ENCODE assay signal across 7 cellular contexts in genomic region chr16:30923554-30924085, GRCh38. TPM values are rescaled to one million over a fixed set of nuclear protein-coding genes. Genes with fewer than 3 reads are reported as not detected.
DNase-seq lines count a peak whose midpoint lies in the region; ATAC-seq and TF ChIP-seq lines count a peak whose summit lies in the region.

A gene with protein sequence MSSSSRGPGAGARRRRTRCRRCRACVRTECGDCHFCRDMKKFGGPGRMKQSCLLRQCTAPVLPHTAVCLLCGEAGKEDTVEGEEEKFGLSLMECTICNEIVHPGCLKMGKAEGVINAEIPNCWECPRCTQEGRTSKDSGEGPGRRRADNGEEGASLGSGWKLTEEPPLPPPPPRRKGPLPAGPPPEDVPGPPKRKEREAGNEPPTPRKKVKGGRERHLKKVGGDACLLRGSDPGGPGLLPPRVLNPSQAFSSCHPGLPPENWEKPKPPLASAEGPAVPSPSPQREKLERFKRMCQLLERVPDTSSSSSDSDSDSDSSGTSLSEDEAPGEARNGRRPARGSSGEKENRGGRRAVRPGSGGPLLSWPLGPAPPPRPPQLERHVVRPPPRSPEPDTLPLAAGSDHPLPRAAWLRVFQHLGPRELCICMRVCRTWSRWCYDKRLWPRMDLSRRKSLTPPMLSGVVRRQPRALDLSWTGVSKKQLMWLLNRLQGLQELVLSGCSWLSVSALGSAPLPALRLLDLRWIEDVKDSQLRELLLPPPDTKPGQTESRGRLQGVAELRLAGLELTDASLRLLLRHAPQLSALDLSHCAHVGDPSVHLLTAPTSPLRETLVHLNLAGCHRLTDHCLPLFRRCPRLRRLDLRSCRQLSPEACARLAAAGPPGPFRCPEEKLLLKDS (plus strand): TSS chr16:30923572. CDS start chr16:30925755, 2,183 bp downstream.

- peaks cover 12% of the 10 kb centered on the region for H3K36me3 Mint-ChIP-seq in endodermal cell (ENCODE audit: low read depth)
- no peaks in the 10 kb centered on the region for H3K36me3 Mint-ChIP-seq in natural killer cell

- peaks cover 17% of the 10 kb centered on the region for H3K4me1 Mint-ChIP-seq in endodermal cell
- peaks cover 15 to 38% of the 10 kb centered on the region in 2 donors for H3K4me1 Mint-ChIP-seq in natural killer cell

- no peak for ATAC-seq in RWPE2 (ENCODE audit: low read depth)
- no peak for ATAC-seq in natural killer cell
- no peak for ATAC-seq in HG03025 (IDR thresholded peaks at IDR 0.05; ENCODE audit: low FRiP score, unreplicated experiment)

- H3K27me3 Mint-ChIP-seq in endodermal cell (ENCODE audit: insufficient read depth) (no peaks in the 10 kb centered on the region), natural killer cell (ENCODE audit: low read depth in 2 of 2) (no peaks in the 10 kb centered on the region)

- peak within 1 kb of the TSS; percentile 92 for H3K4me3 Mint-ChIP-seq in endodermal cell
- H3K4me3 Mint-ChIP-seq in natural killer cell, result peak within 1 kb of the TSS; percentile 100

- H3K27ac Mint-ChIP-seq in endodermal cell, result peak within 1 kb of the TSS; percentile 100
- peak within 1 kb of the TSS; percentile 99 to 100 for H3K27ac Mint-ChIP-seq in natural killer cell

- peak within 1 kb of the TSS; percentile 68 for H3K27ac ChIP-seq in RWPE2 (ENCODE audit: poor library complexity, severe bottlenecking)
- peak within 1 kb of the TSS; percentile 97 for H3K27ac ChIP-seq in endodermal cell (ENCODE audit: low read depth, low read length)

- H3K4me3 ChIP-seq in RWPE2 (ENCODE audit: severe bottlenecking) (peak within 1 kb of the TSS; percentile 51), endodermal cell (ENCODE audit: low read length) (peak within 1 kb of the TSS; percentile 95)

- H3K9ac ChIP-seq in endodermal cell (ENCODE audit: extremely low read depth, low read length, poor library complexity, severe bottlenecking), result peak within 1 kb of the TSS; percentile 97

- 0% methylated on average over 11 of the region's 32 CpGs; no CpG with 5 or more reads in 1 of the 2 experiments for WGBS in endodermal cell (ENCODE audit: insufficient coverage in 1 of 2, insufficient read length in 1 of 2), 2 experiments

- no peaks in the 10 kb centered on the region for H3K27me3 ChIP-seq in RWPE2 (ENCODE audit: insufficient read depth, poor library complexity, severe bottlenecking)
- no peaks in the 10 kb centered on the region for H3K27me3 ChIP-seq in endodermal cell (ENCODE audit: control insufficient read depth, insufficient read depth, low read length, poor library complexity, severe bottlenecking)

- TF ChIP-seq CTCF in RWPE2 (IDR thresholded peaks at IDR 0.05; ENCODE audit: poor library complexity, severe bottlenecking) (no peak), endodermal cell (conservative IDR thresholded peaks at IDR 0.05) (no peak), natural killer cell (IDR thresholded peaks at IDR 0.05) (no peak)

- no peak for DNase-seq in RWPE2 (ENCODE audit: low spot score)
- DNase-seq in endodermal cell, result peak; percentile 88
- no peak for DNase-seq in natural killer cell
- no peak for DNase-seq in NCI-H1694 treated with DMSO at 0.1 percent for 48 hours (lab: John Stamatoyannopoulos, UW)
- DNase-seq in GDM1 (lab: John Stamatoyannopoulos, UW), result no peak

- no peaks in the 10 kb centered on the region for H3K36me3 ChIP-seq in RWPE2 (ENCODE audit: low read depth)
- peaks cover 11% of the 10 kb centered on the region for H3K36me3 ChIP-seq in endodermal cell (ENCODE audit: control insufficient read depth, insufficient read depth, low read length)

- intact Hi-C loops in natural killer cell (cut with micrococcal nuclease), result loop anchor here (2.0 to 5.0 kb wide), 5 partner anchors 33 to 226 kb away; partner anchors contain the start of genes CFAP119, RNF40, SETD1A and SRCAP

- H3K9me3 Mint-ChIP-seq in endodermal cell, result no peaks in the 10 kb centered on the region
- H3K9me3 Mint-ChIP-seq in natural killer cell, result no peaks in the 10 kb centered on the region

- H3K4me1 ChIP-seq in RWPE2 (ENCODE audit: insufficient read depth, poor library complexity, severe bottlenecking) (peaks cover 2% of the 10 kb centered on the region), endodermal cell (ENCODE audit: control insufficient read depth, insufficient read depth, low read length) (no peaks in the 10 kb centered on the region)

- H3K9me3 ChIP-seq in RWPE2 (ENCODE audit: severe bottlenecking) (no peaks in the 10 kb centered on the region), endodermal cell (ENCODE audit: control insufficient read depth, low read length) (no peaks in the 10 kb centered on the region)

- TF ChIP-seq POLR2A in GM18526 (IDR thresholded peaks at IDR 0.05; ENCODE audit: extremely low read depth, insufficient read length), result peak; percentile 34

RNA-seq across cellular contexts. Expression of the gene that starts here (rescaled TPM):
- 10 to 100 TPM; 74.0 to 84.3 TPM for total RNA-seq in endodermal cell
- polyA plus RNA-seq in endodermal cell (2013, experiment 1 of 2), result 49.4 TPM
- polyA plus RNA-seq in endodermal cell (2013, experiment 2 of 2), result 46.5 TPM
- 10 to 100 TPM; 10.1 to 13.3 (median 12.4) TPM for total RNA-seq in natural killer cell

Comparison
In these comparisons a context has a peak if more than half of its experiments do, and no peak if none do; other contexts are left out.
1. RNA of the gene that starts here (total RNA-seq): 74.0 to 84.3 TPM in endodermal cell; 10.1 to 13.3 TPM in natural killer cell; every median in the first group is over 4 times any median in the second.